ENCODE assay signal across 20 cellular contexts in genomic region chr1:178818416-178818815, GRCh38. TPM values are rescaled to one million over a fixed set of nuclear protein-coding genes. Genes with fewer than 3 reads are reported as not detected.
DNase-seq lines count a peak whose midpoint lies in the region; ATAC-seq and TF ChIP-seq lines count a peak whose summit lies in the region.
"Had no signal": no experiment of that assay in that cellular context is flagged by ENCODE, and none has a peak within 500 bp of the region (broad histone marks: within the 10 kb centered on the region; RNA-seq: fewer than 3 reads in every experiment).

No MANE protein-coding gene starts in this region.

- 0 out of 2 replicates have a peak, but pooled peaks cover 4% of the 10 kb centered on the region for H3K36me3 ChIP-seq in GM23248 (ENCODE audit: low read depth)
- H3K36me3 ChIP-seq: SJSA1 had no signal

- 47 to 50% methylated on average over 2 of the region's 2 CpGs for WGBS in GM23248 (ENCODE audit: low coverage in 1 of 2, low lambda C conversion rate in 2 of 2, missing lambda C conversion rate in 2 of 2), 2 experiments

- H3K9me2 ChIP-seq in GM23248 (ENCODE audit: insufficient read depth), result no peaks in the 10 kb centered on the region

- peaks cover 51% of the 10 kb centered on the region for H3K79me2 ChIP-seq in GM23248 (ENCODE audit: insufficient read depth)

- H3K4me3 ChIP-seq in AG04450 (ENCODE audit: low read depth, low read length), result no peak overlapping the region
- H3K4me3 ChIP-seq in GM23248, result no peak overlapping the region
- H3K4me3 ChIP-seq in astrocyte of the cerebellum (ENCODE audit: low read depth, low read length), result no peak overlapping the region
- H3K4me3 ChIP-seq: lung, SJSA1 had no signal

- H3K4me2 ChIP-seq in GM23248 (ENCODE audit: unreplicated experiment), result peak overlapping the region; percentile 44

- TF ChIP-seq CTCF in AG04450 (IDR thresholded peaks at IDR 0.05; ENCODE audit: low read depth, low read length), result no peak
- no peak for TF ChIP-seq CTCF in astrocyte of the cerebellum (IDR thresholded peaks at IDR 0.05; ENCODE audit: low read depth, low read length, missing control alignments)

- POLR2A ChIA-PET in AG04450 (lab: Yijun Ruan, JAX), result no interaction called here

- no peaks in the 10 kb centered on the region for H4K20me1 ChIP-seq in GM23248 (ENCODE audit: insufficient read depth)

- H3F3A ChIP-seq in GM23248 (ENCODE audit: insufficient read depth), result no peaks in the 10 kb centered on the region

- peaks cover 11% of the 10 kb centered on the region for H3K4me1 ChIP-seq in GM23248 (ENCODE audit: insufficient read depth)
- H3K4me1 ChIP-seq: foreskin keratinocyte, SJSA1 had no signal

- H3K9me3 ChIP-seq in AG04450 (ENCODE audit: control insufficient read depth, insufficient read depth, low read length) (no peaks in the 10 kb centered on the region), GM23248 (ENCODE audit: low read depth) (no peaks in the 10 kb centered on the region)
- H3K9me3 ChIP-seq: SJSA1 had no signal

- DNase-seq in AG04450 (ENCODE audit: low read depth, low spot score), result peak; percentile 7
- DNase-seq in GM23248, result peak; percentile 84
- DNase-seq in astrocyte of the cerebellum (ENCODE audit: low read depth), result peak; percentile 11
- DNase-seq in glomerular visceral epithelial cell (ENCODE audit: extremely low spot score), result peak; percentile 2
- DNase-seq in amygdala (lab: John Stamatoyannopoulos, UW), result no peak
- no peak for DNase-seq in islet precursor cell
- DNase-seq in NCI-H526 (lab: John Stamatoyannopoulos, UW), result no peak
- DNase-seq in Right ventricle myocardium superior, result no peak
- DNase-seq: activated CD4-positive, alpha-beta T cell treated with anti-CD3 and anti-CD28 coated beads for 4 hours; activated CD8-positive, alpha-beta memory T cell treated with anti-CD3 and anti-CD28 coated beads, Interleukin-2, amount 50 U/mL, for 4 hours; effector CD8-positive, alpha-beta T cell; foreskin keratinocyte; HCEC 1CT; NCI-H2029 treated with DMSO at 0.1 percent for 48 hours; NCI-H524; OCI-M1; stimulated activated naive CD8-positive, alpha-beta T cell treated with anti-CD3 and anti-CD28 coated beads, Interleukin-15, amount 100 ng/mL, for 72 hours; T-helper 9 cell had no signal

- no peak overlapping the region for H2AFZ ChIP-seq in GM23248

- H3K27ac ChIP-seq in AG04450 (ENCODE audit: low read depth, low read length), result no peak overlapping the region
- peak overlapping the region; percentile 4; the same call in 1 of the 2 replicates for H3K27ac ChIP-seq in GM23248
- H3K27ac ChIP-seq: foreskin keratinocyte, SJSA1 had no signal

- intact Hi-C loops in Right ventricle myocardium superior (cut with DNase I), result no loop called here

- no peak for ATAC-seq in Right ventricle myocardium superior (ENCODE audit: poor library complexity)
- ATAC-seq: foreskin keratinocyte; stimulated activated naive CD8-positive, alpha-beta T cell treated with anti-CD3 and anti-CD28 coated beads, Interleukin-15, amount 100 ng/mL, for 72 hours had no signal

- in situ Hi-C loops in GM23248 (cut with MboI) (no loop called here), astrocyte of the cerebellum (cut with HindIII; ENCODE audit: low sequenced_read_pairs) (no loop called here)

- CTCF ChIA-PET in AG04450 (lab: Charles Lee), result interaction anchor here (0.6 to 1.7 kb wide), 2 partner anchors 184 to 394 kb away, joined by 4 to 5 read pairs; no protein-coding TSS in a partner anchor

- H3K9ac ChIP-seq in GM23248, result no peak overlapping the region

- H3K27me3 ChIP-seq in AG04450 (ENCODE audit: control insufficient read depth, insufficient read depth, low read length) (no peaks in the 10 kb centered on the region), GM23248 (replicated peaks; ENCODE audit: insufficient read depth) (no peaks in the 10 kb centered on the region)
- H3K27me3 ChIP-seq: foreskin keratinocyte, SJSA1 had no signal

RNA-seq across cellular contexts. Expression of gene ANGPTL1, which starts 52.5 kb away (rescaled TPM):
- polyA plus RNA-seq in AG04450 (2011; rRNA removed) (0.16 and 0.47 TPM in 2 replicates), GM23248 (2016; fragmentation: Nextera tagmentation; extraction: Ambion mirVana) (3.6 and 4.1 TPM in 2 replicates)
- polyA minus RNA-seq in AG04450 (2011; rRNA and poly(A)+ RNA removed), result 0.35 TPM in 1 of 2 replicates, not detected in the other
- total RNA-seq in GM23248 (2014; rRNA removed; shearing (Covaris generic)), result 3.5 and 4.7 TPM in 2 replicates
- total RNA-seq in Right ventricle myocardium superior, result 7.5 TPM
- total RNA-seq: foreskin keratinocyte had no signal
- polyA plus RNA-seq: foreskin keratinocyte had no signal

Comparison
In these comparisons a context has a peak if more than half of its experiments do, and no peak if none do; other contexts are left out.
1. DNase-seq: peak in AG04450 (single experiment), GM23248 (single experiment), astrocyte of the cerebellum (single experiment) and glomerular visceral epithelial cell (single experiment); none in amygdala (0 of 56), islet precursor cell (single experiment), NCI-H526 (0 of 2) and Right ventricle myocardium superior (single experiment).